In genomic region chr20:63706852-63707557, GRCh38 we compare ENCODE assay signal across 1 cellular context.
TF ChIP-seq lines count a peak whose summit lies in the region.

No MANE protein-coding gene starts in this region.

TF ChIP-seq in K562, 482 proteins besides CTCF, POLR2A, EP300 and RAD21 (continued from another document):
- TF ChIP-seq GTF3C2 (IDR thresholded peaks at IDR 0.05; ENCODE audit: borderline replicate concordance, extremely low read depth, insufficient read length): no peak
- TF ChIP-seq FOSL1 (tag; conservative IDR thresholded peaks at IDR 0.05): no peak
- 0 out of 2 replicates have a peak, but pooled peaks have one; percentile 71 for TF ChIP-seq IRF2 (CRISPR knock-in tag; IDR thresholded peaks at IDR 0.05)
- TF ChIP-seq MNT (conservative IDR thresholded peaks at IDR 0.05): peak; percentile 30 to 62; a peak in 2 of 4 replicates
- peak; percentile 86 for TF ChIP-seq TFAP4 (CRISPR knock-in tag; IDR thresholded peaks at IDR 0.05; ENCODE audit: borderline replicate concordance)
